Comparison of ENCODE assay signal across 1 cellular context in the genomic region with DNA sequence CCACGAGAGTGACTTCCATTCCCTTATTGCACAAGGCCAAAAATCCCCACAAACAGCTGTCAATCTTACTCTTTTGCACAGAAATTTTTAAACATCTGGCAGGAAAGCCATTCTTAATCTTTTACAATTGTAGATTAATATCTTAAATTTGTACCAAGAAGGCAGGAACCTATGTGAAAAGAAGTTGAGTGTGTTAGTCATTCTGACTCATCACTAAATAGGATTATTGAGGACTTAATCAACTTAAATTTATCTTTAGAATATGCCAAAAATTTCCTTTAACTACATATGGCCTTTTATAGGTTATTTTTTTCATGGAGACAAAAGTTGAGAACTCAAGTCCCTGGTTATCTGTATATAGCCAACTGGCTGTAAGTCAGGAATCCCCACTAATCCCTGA.
TF ChIP-seq lines count a peak whose summit lies in the region.

No MANE protein-coding gene starts in this region.

TF ChIP-seq in SK-N-SH, 30 proteins besides CTCF, POLR2A, EP300 and RAD21 (continued from another document):
- TF ChIP-seq, protein P1, sequence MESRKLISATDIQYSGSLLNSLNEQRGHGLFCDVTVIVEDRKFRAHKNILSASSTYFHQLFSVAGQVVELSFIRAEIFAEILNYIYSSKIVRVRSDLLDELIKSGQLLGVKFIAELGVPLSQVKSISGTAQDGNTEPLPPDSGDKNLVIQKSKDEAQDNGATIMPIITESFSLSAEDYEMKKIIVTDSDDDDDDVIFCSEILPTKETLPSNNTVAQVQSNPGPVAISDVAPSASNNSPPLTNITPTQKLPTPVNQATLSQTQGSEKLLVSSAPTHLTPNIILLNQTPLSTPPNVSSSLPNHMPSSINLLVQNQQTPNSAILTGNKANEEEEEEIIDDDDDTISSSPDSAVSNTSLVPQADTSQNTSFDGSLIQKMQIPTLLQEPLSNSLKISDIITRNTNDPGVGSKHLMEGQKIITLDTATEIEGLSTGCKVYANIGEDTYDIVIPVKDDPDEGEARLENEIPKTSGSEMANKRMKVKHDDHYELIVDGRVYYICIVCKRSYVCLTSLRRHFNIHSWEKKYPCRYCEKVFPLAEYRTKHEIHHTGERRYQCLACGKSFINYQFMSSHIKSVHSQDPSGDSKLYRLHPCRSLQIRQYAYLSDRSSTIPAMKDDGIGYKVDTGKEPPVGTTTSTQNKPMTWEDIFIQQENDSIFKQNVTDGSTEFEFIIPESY (IDR thresholded peaks at IDR 0.05; ENCODE audit: borderline replicate concordance, low read depth): peak; percentile 70; the same call in 1 of the 2 replicates
- TF ChIP-seq TAF1 (IDR thresholded peaks at IDR 0.05; ENCODE audit: borderline replicate concordance, low read depth, low read length) (0 out of 2 replicates have a peak, but pooled peaks have one; percentile 13), RCOR1 (IDR thresholded peaks at IDR 0.05; ENCODE audit: low read length) (no peak), NFIC (IDR thresholded peaks at IDR 0.05; ENCODE audit: borderline replicate concordance) (peak; percentile 88; the same call in 1 of the 2 replicates), JUND (IDR thresholded peaks at IDR 0.05) (peak; percentile 99), SIN3A (IDR thresholded peaks at IDR 0.05; ENCODE audit: borderline replicate concordance, low read depth, low read length) (0 out of 2 replicates have a peak, but pooled peaks have one; percentile 35), TEAD4 (IDR thresholded peaks at IDR 0.05; ENCODE audit: borderline replicate concordance, insufficient read depth) (peak; percentile 98), TCF12 (IDR thresholded peaks at IDR 0.05) (peak; percentile 97), POLR2AphosphoS5 (IDR thresholded peaks at IDR 0.05; ENCODE audit: low read depth, low read length) (peak; percentile 76; the same call in 1 of the 2 replicates), CHD2 (IDR thresholded peaks at IDR 0.05; ENCODE audit: low read length, partially characterized antibody) (no peak), SMC3 (IDR thresholded peaks at IDR 0.05; ENCODE audit: low read depth, low read length) (no peak), FOSL2 (IDR thresholded peaks at IDR 0.05; ENCODE audit: borderline replicate concordance, low read depth) (peak; percentile 98), NRF1 (IDR thresholded peaks at IDR 0.05; ENCODE audit: low read depth, low read length) (no peak), GABPA (IDR thresholded peaks at IDR 0.05; ENCODE audit: low read depth) (no peak), GATA2 (CRISPR knock-in tag; IDR thresholded peaks at IDR 0.05) (no peak), YY1 (IDR thresholded peaks at IDR 0.05; ENCODE audit: low read depth) (peak; percentile 12; the same call in 1 of the 2 replicates), MEF2A (IDR thresholded peaks at IDR 0.05; ENCODE audit: borderline replicate concordance, low read depth) (peak; percentile 88)
- TF ChIP-seq, protein P2, sequence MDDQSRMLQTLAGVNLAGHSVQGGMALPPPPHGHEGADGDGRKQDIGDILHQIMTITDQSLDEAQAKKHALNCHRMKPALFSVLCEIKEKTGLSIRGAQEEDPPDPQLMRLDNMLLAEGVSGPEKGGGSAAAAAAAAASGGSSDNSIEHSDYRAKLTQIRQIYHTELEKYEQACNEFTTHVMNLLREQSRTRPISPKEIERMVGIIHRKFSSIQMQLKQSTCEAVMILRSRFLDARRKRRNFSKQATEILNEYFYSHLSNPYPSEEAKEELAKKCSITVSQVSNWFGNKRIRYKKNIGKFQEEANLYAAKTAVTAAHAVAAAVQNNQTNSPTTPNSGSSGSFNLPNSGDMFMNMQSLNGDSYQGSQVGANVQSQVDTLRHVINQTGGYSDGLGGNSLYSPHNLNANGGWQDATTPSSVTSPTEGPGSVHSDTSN (IDR thresholded peaks at IDR 0.05): peak; percentile 96
- TF ChIP-seq, protein P3, sequence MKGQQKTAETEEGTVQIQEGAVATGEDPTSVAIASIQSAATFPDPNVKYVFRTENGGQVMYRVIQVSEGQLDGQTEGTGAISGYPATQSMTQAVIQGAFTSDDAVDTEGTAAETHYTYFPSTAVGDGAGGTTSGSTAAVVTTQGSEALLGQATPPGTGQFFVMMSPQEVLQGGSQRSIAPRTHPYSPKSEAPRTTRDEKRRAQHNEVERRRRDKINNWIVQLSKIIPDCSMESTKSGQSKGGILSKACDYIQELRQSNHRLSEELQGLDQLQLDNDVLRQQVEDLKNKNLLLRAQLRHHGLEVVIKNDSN (IDR thresholded peaks at IDR 0.05; ENCODE audit: borderline replicate concordance, low read depth): no peak
- TF ChIP-seq, protein P4, sequence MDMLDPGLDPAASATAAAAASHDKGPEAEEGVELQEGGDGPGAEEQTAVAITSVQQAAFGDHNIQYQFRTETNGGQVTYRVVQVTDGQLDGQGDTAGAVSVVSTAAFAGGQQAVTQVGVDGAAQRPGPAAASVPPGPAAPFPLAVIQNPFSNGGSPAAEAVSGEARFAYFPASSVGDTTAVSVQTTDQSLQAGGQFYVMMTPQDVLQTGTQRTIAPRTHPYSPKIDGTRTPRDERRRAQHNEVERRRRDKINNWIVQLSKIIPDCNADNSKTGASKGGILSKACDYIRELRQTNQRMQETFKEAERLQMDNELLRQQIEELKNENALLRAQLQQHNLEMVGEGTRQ (IDR thresholded peaks at IDR 0.05; ENCODE audit: borderline replicate concordance, low read depth, low read length): no peak
- TF ChIP-seq, protein P5, sequence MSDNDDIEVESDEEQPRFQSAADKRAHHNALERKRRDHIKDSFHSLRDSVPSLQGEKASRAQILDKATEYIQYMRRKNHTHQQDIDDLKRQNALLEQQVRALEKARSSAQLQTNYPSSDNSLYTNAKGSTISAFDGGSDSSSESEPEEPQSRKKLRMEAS (IDR thresholded peaks at IDR 0.05; ENCODE audit: low read depth): no peak
- TF ChIP-seq, protein P6, sequence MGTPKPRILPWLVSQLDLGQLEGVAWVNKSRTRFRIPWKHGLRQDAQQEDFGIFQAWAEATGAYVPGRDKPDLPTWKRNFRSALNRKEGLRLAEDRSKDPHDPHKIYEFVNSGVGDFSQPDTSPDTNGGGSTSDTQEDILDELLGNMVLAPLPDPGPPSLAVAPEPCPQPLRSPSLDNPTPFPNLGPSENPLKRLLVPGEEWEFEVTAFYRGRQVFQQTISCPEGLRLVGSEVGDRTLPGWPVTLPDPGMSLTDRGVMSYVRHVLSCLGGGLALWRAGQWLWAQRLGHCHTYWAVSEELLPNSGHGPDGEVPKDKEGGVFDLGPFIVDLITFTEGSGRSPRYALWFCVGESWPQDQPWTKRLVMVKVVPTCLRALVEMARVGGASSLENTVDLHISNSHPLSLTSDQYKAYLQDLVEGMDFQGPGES (IDR thresholded peaks at IDR 0.05; ENCODE audit: low read depth, low read length): no peak
TF ChIP-seq in SK-N-SH: peak in this region for 14.
